In the genomic region with DNA sequence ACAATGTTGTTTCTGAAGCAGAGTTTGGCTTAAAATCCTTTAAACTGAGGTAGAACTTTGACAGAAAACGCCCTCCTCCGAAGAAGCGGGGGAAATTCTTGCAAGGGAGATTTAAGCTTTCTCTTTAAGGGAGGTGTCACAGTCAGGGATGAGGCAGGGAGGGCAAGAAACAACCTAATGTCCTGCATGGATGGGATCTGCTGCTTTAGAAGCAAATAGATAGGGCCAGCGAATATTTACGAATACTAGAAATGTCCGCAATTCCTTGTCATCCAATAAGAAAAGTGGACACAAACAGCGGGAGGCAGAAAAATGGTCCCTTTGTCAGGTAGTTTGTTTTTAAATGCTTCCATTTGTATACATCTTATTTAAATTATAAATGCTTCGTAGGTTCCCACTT, we compare ENCODE assay signal across 1 cellular context.
TF ChIP-seq lines count a peak whose summit lies in the region.

No MANE protein-coding gene starts in this region.

TF ChIP-seq in WTC11, 78 proteins besides CTCF, POLR2A, EP300 and RAD21 (continued from another document):
- TF ChIP-seq, protein P1, sequence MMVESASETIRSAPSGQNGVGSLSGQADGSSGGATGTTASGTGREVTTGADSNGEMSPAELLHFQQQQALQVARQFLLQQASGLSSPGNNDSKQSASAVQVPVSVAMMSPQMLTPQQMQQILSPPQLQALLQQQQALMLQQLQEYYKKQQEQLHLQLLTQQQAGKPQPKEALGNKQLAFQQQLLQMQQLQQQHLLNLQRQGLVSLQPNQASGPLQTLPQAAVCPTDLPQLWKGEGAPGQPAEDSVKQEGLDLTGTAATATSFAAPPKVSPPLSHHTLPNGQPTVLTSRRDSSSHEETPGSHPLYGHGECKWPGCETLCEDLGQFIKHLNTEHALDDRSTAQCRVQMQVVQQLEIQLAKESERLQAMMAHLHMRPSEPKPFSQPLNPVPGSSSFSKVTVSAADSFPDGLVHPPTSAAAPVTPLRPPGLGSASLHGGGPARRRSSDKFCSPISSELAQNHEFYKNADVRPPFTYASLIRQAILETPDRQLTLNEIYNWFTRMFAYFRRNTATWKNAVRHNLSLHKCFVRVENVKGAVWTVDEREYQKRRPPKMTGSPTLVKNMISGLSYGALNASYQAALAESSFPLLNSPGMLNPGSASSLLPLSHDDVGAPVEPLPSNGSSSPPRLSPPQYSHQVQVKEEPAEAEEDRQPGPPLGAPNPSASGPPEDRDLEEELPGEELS (CRISPR knock-in tag; IDR thresholded peaks at IDR 0.05) = no peak
- TF ChIP-seq ZNF396 (CRISPR knock-in tag; IDR thresholded peaks at IDR 0.05; ENCODE audit: borderline replicate concordance) (no peak), KAT7 (CRISPR knock-in tag; IDR thresholded peaks at IDR 0.05; ENCODE audit: borderline replicate concordance) (no peak), ZNF671 (CRISPR knock-in tag; IDR thresholded peaks at IDR 0.05) (no peak)
- TF ChIP-seq, protein P2, sequence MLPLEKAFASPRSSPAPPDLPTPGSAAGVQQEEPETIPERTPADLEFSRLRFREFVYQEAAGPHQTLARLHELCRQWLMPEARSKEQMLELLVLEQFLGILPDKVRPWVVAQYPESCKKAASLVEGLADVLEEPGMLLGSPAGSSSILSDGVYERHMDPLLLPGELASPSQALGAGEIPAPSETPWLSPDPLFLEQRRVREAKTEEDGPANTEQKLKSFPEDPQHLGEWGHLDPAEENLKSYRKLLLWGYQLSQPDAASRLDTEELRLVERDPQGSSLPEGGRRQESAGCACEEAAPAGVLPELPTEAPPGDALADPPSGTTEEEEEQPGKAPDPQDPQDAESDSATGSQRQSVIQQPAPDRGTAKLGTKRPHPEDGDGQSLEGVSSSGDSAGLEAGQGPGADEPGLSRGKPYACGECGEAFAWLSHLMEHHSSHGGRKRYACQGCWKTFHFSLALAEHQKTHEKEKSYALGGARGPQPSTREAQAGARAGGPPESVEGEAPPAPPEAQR (CRISPR knock-in tag; IDR thresholded peaks at IDR 0.05) = no peak
TF ChIP-seq in WTC11: peak in this region for 0.
